ENCODE assay signal across 8 cellular contexts in genomic region chr12:118357327-118358007, GRCh38. TPM values are rescaled to one million over a fixed set of nuclear protein-coding genes. Genes with fewer than 3 reads are reported as not detected.
DNase-seq lines count a peak whose midpoint lies in the region; ATAC-seq and TF ChIP-seq lines count a peak whose summit lies in the region.

No MANE protein-coding gene starts in this region.

- CTCF ChIA-PET in T-cell (lab: Charles Lee) = interaction anchor here (0.5 to 4.1 kb wide), 8 partner anchors 11 to 174 kb away, joined by 3 to 64 read pairs (median 8); partner anchors contain the start of genes SUDS3 (in 2 of the 2) and TAOK3 (in 1 of the 2)

- no peak for TF ChIP-seq CTCF in BE2C (IDR thresholded peaks at IDR 0.05; ENCODE audit: low read depth, low read length)
- no peak for TF ChIP-seq CTCF in mucosa of descending colon (IDR thresholded peaks at IDR 0.05)

- H3K9me3 Mint-ChIP-seq in T-cell = no peaks in the 10 kb centered on the region

- ATAC-seq in GM19043 (IDR thresholded peaks at IDR 0.05; ENCODE audit: low read depth, unreplicated experiment) = peak; percentile 63
- peak; percentile 58 for ATAC-seq in HG03571 (IDR thresholded peaks at IDR 0.05; ENCODE audit: unreplicated experiment)
- ATAC-seq in T-cell (replicated peaks in 1 of 4) = peak; percentile 64 to 75 (median 67)
- ATAC-seq in mucosa of descending colon = peak; percentile 77

- intact Hi-C loops in mucosa of descending colon (cut with DNase I, micrococcal nuclease) = no loop called here

- POLR2A ChIA-PET in T-cell (lab: Charles Lee) = interaction anchor here (0.6 to 2.2 kb wide), 4 partner anchors 12 to 192 kb away, joined by 3 to 8 read pairs (median 4); partner anchors contain the start of gene SUDS3 (in 1 of the 2)

- H3K4me1 ChIP-seq in BE2C (peaks cover 7% of the 10 kb centered on the region; the same call in 1 of the 2 replicates), mucosa of descending colon (ENCODE audit: low read depth) (peaks cover 32% of the 10 kb centered on the region)

- H3K36me3 ChIP-seq in BE2C = no peaks in the 10 kb centered on the region
- H3K36me3 ChIP-seq in mucosa of descending colon (ENCODE audit: low read depth) = no peaks in the 10 kb centered on the region

- peak; percentile 27 for DNase-seq in BE2C
- peak in 28 of 34 experiments; percentile 20 to 73 (median 46) for DNase-seq in T-cell
- DNase-seq in dermis microvascular lymphatic vessel endothelial cell (ENCODE audit: low read depth in 2 of 2) = peak; percentile 82 to 87
- DNase-seq in mucosa of descending colon = peak in 1 of 3 donors; percentile 78
- no peak for DNase-seq in D341Med (ENCODE audit: low spot score)
- DNase-seq in NCI-H2029 (lab: John Stamatoyannopoulos, UW) = no peak

- peaks cover 15% of the 10 kb centered on the region for H3K36me3 Mint-ChIP-seq in T-cell

- H3K27me3 ChIP-seq in BE2C = no peaks in the 10 kb centered on the region

- peak overlapping the region; percentile 76 to 79 for H3K27ac Mint-ChIP-seq in T-cell

- peaks cover 58 to 66% (median 63%) of the 10 kb centered on the region in 3 donors for H3K4me1 Mint-ChIP-seq in T-cell

- H3K4me3 ChIP-seq in BE2C (ENCODE audit: low read depth, low read length) (no peak overlapping the region), mucosa of descending colon (no peak overlapping the region)

- H3K4me3 Mint-ChIP-seq in T-cell = peak overlapping the region; percentile 62 to 94 (median 87)

- H3K27me3 Mint-ChIP-seq in T-cell = no peaks in the 10 kb centered on the region

- H3K9me3 ChIP-seq in BE2C (no peaks in the 10 kb centered on the region), mucosa of descending colon (no peaks in the 10 kb centered on the region)

RNA-seq across cellular contexts. Expression of gene TAOK3, which starts 15.2 kb away (rescaled TPM):
- 40.6 TPM for polyA plus RNA-seq in BE2C (2012; ENCODE audit: insufficient read depth, insufficient read length, low read depth)
- total RNA-seq in T-cell (10 to 100 TPM; 58.7 to 93.6 (median 67.4) TPM), dermis microvascular lymphatic vessel endothelial cell (15.3 and 16.7 TPM in 2 replicates), mucosa of descending colon (10 to 100 TPM; 49.5 to 72.3 (median 52.8) TPM)

RNA-seq across cellular contexts. Expression of gene SUDS3, which starts 18.9 kb away (rescaled TPM):
- polyA plus RNA-seq in BE2C (2012; ENCODE audit: insufficient read depth, insufficient read length, low read depth) = 7.5 TPM
- total RNA-seq in T-cell (10 to 100 TPM; 23.0 to 29.9 (median 26.3) TPM), dermis microvascular lymphatic vessel endothelial cell (23.3 and 25.0 TPM in 2 replicates), mucosa of descending colon (10 to 100 TPM; 35.2 to 56.4 (median 50.9) TPM)

Comparison
In these comparisons a context has a peak if more than half of its experiments do, and no peak if none do; other contexts are left out.
1. DNase-seq: peak in BE2C (single experiment), T-cell (28 of 34) and dermis microvascular lymphatic vessel endothelial cell (2 of 2); none in D341Med (single experiment) and NCI-H2029 (single experiment).
2. Peak in every context shown above with its lines, with median percentiles within 50 percentile points of each other: ATAC-seq.